In genomic region chr11:65226103-65226442, GRCh38 we compare ENCODE assay signal across 8 cellular contexts. TPM values are rescaled to one million over a fixed set of nuclear protein-coding genes. Genes with fewer than 3 reads are reported as not detected.
DNase-seq lines count a peak whose midpoint lies in the region; ATAC-seq and TF ChIP-seq lines count a peak whose summit lies in the region.

No MANE protein-coding gene starts in this region.

- H3K4me1 Mint-ChIP-seq in naive B cell, result peaks cover 12 to 14% (median 12%) of the 10 kb centered on the region in 3 donors

- peak overlapping the region in 2 of 6 donors; percentile 71 to 78 for H3K27ac Mint-ChIP-seq in naive B cell

- no peaks in the 10 kb centered on the region for H3K27me3 Mint-ChIP-seq in naive B cell

- H3K9me3 ChIP-seq in HUES64 (ENCODE audit: insufficient read depth, low read depth, low read length), result peaks cover 3% of the 10 kb centered on the region; the same call in 1 of the 2 replicates

- H3K36me3 ChIP-seq in HUES64 (ENCODE audit: insufficient read depth, low read length), result peaks cover 5% of the 10 kb centered on the region; the same call in 1 of the 2 replicates

- H3K36me3 Mint-ChIP-seq in naive B cell, result no peaks in the 10 kb centered on the region

- DNase-seq in AG10803 (ENCODE audit: low read depth) (no peak), coronary artery (ENCODE audit: low spot score) (no peak), naive B cell (no peak), hypothalamus (lab: John Stamatoyannopoulos, UW) (no peak), SW 1271 (lab: John Stamatoyannopoulos, UW) (no peak), KG1 (lab: John Stamatoyannopoulos, UW) (no peak), SHP77 (lab: John Stamatoyannopoulos, UW) (no peak)

- H3K4me1 ChIP-seq in HUES64 (ENCODE audit: insufficient read depth, low read length), result peaks cover 9% of the 10 kb centered on the region; the same call in 1 of the 2 replicates

- H3K4me3 ChIP-seq in AG10803 (ENCODE audit: low read length) (peak overlapping the region; percentile 53), HUES64 (ENCODE audit: low read length) (peak overlapping the region; percentile 59), coronary artery (peak overlapping the region; percentile 72)

- TF ChIP-seq CTCF in AG10803 (conservative IDR thresholded peaks at IDR 0.05; ENCODE audit: low read length) (no peak), coronary artery (IDR thresholded peaks at IDR 0.05) (no peak)

- no peak overlapping the region for H3K27ac ChIP-seq in HUES64 (ENCODE audit: low read depth, low read length)
- H3K27ac ChIP-seq in coronary artery, result no peak overlapping the region

- H3K9me3 Mint-ChIP-seq in naive B cell, result peaks cover 0 to 2% (median 0%) of the 10 kb centered on the region in 7 donors

- H3K4me3 Mint-ChIP-seq in naive B cell, result peak overlapping the region; percentile 81 to 93 (median 89)

- 73% methylated on average over 7 of the region's 7 CpGs for WGBS in HUES64

- H3K27me3 ChIP-seq in HUES64 (ENCODE audit: insufficient read depth, low read length), result no peaks in the 10 kb centered on the region

- ATAC-seq in naive B cell (ENCODE audit: low read depth in 2 of 2), result no peak

- peak overlapping the region; percentile 74 for H3K9ac ChIP-seq in HUES64 (ENCODE audit: low read depth, low read length)

RNA-seq across cellular contexts. Expression of gene POLA2, which starts 35.7 kb away (rescaled TPM):
- polyA plus RNA-seq in HUES64 (2013, experiment 1 of 2), result 33.3 TPM
- 34.2 TPM for polyA plus RNA-seq in HUES64 (2013, experiment 2 of 2)
- polyA plus RNA-seq in naive B cell (ENCODE audit: low read depth in 6 of 6), result 10 to 100 TPM; 11.9 to 20.4 (median 16.2) TPM

RNA-seq across cellular contexts. Expression of gene CAPN1, which starts 44.3 kb away (rescaled TPM):
- 82.8 TPM for polyA plus RNA-seq in HUES64 (2013, experiment 1 of 2)
- polyA plus RNA-seq in HUES64 (2013, experiment 2 of 2), result 78.6 TPM
- polyA plus RNA-seq in naive B cell (ENCODE audit: low read depth in 6 of 6), result 100 to 1,000 TPM in 5 of 6 donors, 10 to 100 TPM in 1; 93.8 to 132 (median 124) TPM

RNA-seq across cellular contexts. Expression of gene SPDYC, which starts 56.0 kb away (rescaled TPM):
- polyA plus RNA-seq in HUES64 (2013, experiment 1 of 2), result not detected
- polyA plus RNA-seq in HUES64 (2013, experiment 2 of 2), result not detected
- polyA plus RNA-seq in naive B cell (ENCODE audit: low read depth in 6 of 6), result under 1 TPM in 1 of 6 donors, not detected in 5; 0.48 TPM
